Comparison of ENCODE assay signal across 8 cellular contexts in the genomic region with DNA sequence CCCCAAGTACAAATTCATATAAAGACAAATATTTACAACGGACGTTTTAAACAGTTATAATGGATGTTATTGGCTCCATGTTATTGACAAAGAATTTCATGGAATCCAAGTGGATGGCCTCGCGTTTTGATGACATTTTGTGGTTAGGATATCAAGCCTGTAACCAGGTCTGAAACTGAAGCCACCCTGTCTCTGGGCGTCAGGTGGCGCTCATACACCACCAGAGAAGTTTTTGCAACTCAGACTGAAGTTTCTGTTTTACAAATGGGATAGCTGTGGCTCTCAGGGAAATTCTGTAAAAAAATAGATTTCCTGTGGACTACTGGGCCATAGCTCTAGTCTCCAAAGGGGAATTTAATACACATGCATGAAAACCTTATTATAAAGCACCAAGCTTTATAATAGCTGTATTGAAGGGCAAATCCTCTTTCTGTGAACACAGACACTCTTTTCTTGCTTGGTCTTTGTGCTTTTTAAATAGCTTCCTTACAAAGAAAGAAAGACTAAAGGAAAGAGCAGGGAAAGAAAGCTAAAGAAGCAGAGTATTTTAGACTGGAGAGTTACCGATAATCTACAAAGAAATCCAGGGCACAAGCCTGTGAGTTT.
A peak's percentile ranks its signal among the peaks of the same experiment; 100 is the strongest.
DNase-seq lines count a peak whose midpoint lies in the region; ATAC-seq, FAIRE-seq and TF ChIP-seq lines count a peak whose summit lies in the region.

No MANE protein-coding gene starts in this region.

- POLR2A ChIA-PET in HepG2 (lab: Yijun Ruan, JAX): no interaction called here

- CTCF ChIA-PET in HepG2 (lab: Yijun Ruan, JAX; ENCODE audit: low intra/inter-chr PET ratio, low total read pairs): interaction anchor here (0.9 to 2.1 kb wide), 4 partner anchors 203 to 539 kb away, joined by 3 to 13 read pairs (median 4); no protein-coding TSS in a partner anchor

- FAIRE-seq in HepG2 (lab: Jason Lieb, UNC): peak; percentile 60

- intact Hi-C loops in HepG2 (cut with micrococcal nuclease; ENCODE audit: unreplicated experiment): loop anchor here (1.0 to 2.0 kb wide), 3 partner anchors 203 to 538 kb away; no protein-coding TSS in a partner anchor
- intact Hi-C loops in testis (cut with DNase I; ENCODE audit: low total_unique reads): no loop called here

- H3K4me3 ChIP-seq in HepG2 (replicated peaks in 1 of 3; ENCODE audit: insufficient read depth in 1 of 3, low read depth in 2 of 3, low read length in 3 of 3) (no peak overlapping the region), testis (no peak overlapping the region)

- H3K79me2 ChIP-seq in HepG2 (ENCODE audit: insufficient read depth, low read length): no peaks in the 10 kb centered on the region

- H3K4me1 ChIP-seq in HepG2 (ENCODE audit: insufficient read depth, low read length) (no peaks in the 10 kb centered on the region), testis (no peaks in the 10 kb centered on the region)

- peak; percentile 65 for ATAC-seq in HG03457 (IDR thresholded peaks at IDR 0.05; ENCODE audit: unreplicated experiment)
- ATAC-seq in HepG2: peak; percentile 87

- DNase-seq in DMS53 (lab: John Stamatoyannopoulos, UW): peak; percentile 93
- DNase-seq in GM19238 (ENCODE audit: insufficient read length, low spot score): peak; percentile 2
- peak; percentile 64 for DNase-seq in RKO (ENCODE audit: low spot score)
- peak in 35 of 61 donors; percentile 0 to 45 (median 9) for DNase-seq in caudate nucleus (lab: John Stamatoyannopoulos, UW)
- peak; percentile 32 for DNase-seq in HepG2 (ENCODE audit: low spot score)
- peak; percentile 51 for DNase-seq in testis
- no peak for DNase-seq in GOT3 (lab: John Stamatoyannopoulos, UW)

- no peaks in the 10 kb centered on the region for H3K36me3 ChIP-seq in HepG2 (replicated peaks in 1 of 2; ENCODE audit: control insufficient read depth in 1 of 2, insufficient read depth in 2 of 2, low read length in 2 of 2)
- no peaks in the 10 kb centered on the region for H3K36me3 ChIP-seq in testis (ENCODE audit: low read depth, missing control alignments)

- peak; percentile 60 for TF ChIP-seq RAD21 in HepG2 (CRISPR knock-in tag; IDR thresholded peaks at IDR 0.05)

- no peak overlapping the region for H3K4me2 ChIP-seq in HepG2 (ENCODE audit: low read depth, low read length)

- no peak for TF ChIP-seq POLR2A in HepG2 (IDR thresholded peaks at IDR 0.05; ENCODE audit: insufficient read depth in 1 of 2, low read depth in 2 of 2, low read length in 2 of 2)
- TF ChIP-seq POLR2A in testis (IDR thresholded peaks at IDR 0.05): no peak

- no peak overlapping the region for H3K9ac ChIP-seq in HepG2 (ENCODE audit: insufficient read depth, low read depth, low read length)

- H3K27ac ChIP-seq in caudate nucleus (ENCODE audit: low read depth, low read length): no peak overlapping the region
- no peak overlapping the region for H3K27ac ChIP-seq in HepG2 (ENCODE audit: extremely low read length, insufficient read depth, low read length)
- no peak overlapping the region for H3K27ac ChIP-seq in testis

- H4K20me1 ChIP-seq in HepG2 (ENCODE audit: insufficient read depth, low read length): no peaks in the 10 kb centered on the region

- H2AFZ ChIP-seq in HepG2 (ENCODE audit: low read length): no peak overlapping the region

- H3K27me3 ChIP-seq in HepG2 (ENCODE audit: control insufficient read depth in 1 of 2, insufficient read depth in 2 of 2, low read length in 2 of 2) (no peaks in the 10 kb centered on the region), testis (no peaks in the 10 kb centered on the region)

- in situ Hi-C loops in HepG2 (cut with HindIII; ENCODE audit: extremely low pct_ligation_motif_present, low pct_unique_long_range_greater_than_20kb): no loop called here

- no peak for TF ChIP-seq EP300 in HepG2 (IDR thresholded peaks at IDR 0.05; ENCODE audit: low read depth in 2 of 2, low read length in 2 of 2)
- no peak for TF ChIP-seq EP300 in HepG2 (CRISPR knock-in tag; IDR thresholded peaks at IDR 0.05; ENCODE audit: borderline replicate concordance)

- under 1% methylated on average over 7 of the region's 7 CpGs for WGBS in HepG2 (ENCODE audit: low lambda C conversion rate)
- WGBS in testis, 2 donors: 28 to 41% methylated on average over 7 of the region's 7 CpGs

- BruUV-seq in HepG2 (replicated peaks; lab: Mats Ljungman, UMichigan): no TSS peak

- H3K9me3 ChIP-seq in HepG2 (ENCODE audit: low read length): no peaks in the 10 kb centered on the region
- H3K9me3 ChIP-seq in testis: no peaks in the 10 kb centered on the region

- TF ChIP-seq CTCF in HepG2 (CRISPR knock-in tag; IDR thresholded peaks at IDR 0.05): peak; percentile 74
- TF ChIP-seq CTCF in testis (IDR thresholded peaks at IDR 0.05): peak in 2 of 3 experiments; percentile 13 to 27

TF ChIP-seq in HepG2, 621 proteins besides CTCF, POLR2A, EP300 and RAD21:
- no peak for TF ChIP-seq ZNF207 (IDR thresholded peaks at IDR 0.05; ENCODE audit: borderline replicate concordance)
- TF ChIP-seq STAG1 (CRISPR knock-in tag; IDR thresholded peaks at IDR 0.05): peak; percentile 87
- peak; percentile 70 for TF ChIP-seq SMC3 (IDR thresholded peaks at IDR 0.05; ENCODE audit: low read length)
- TF ChIP-seq TOPORS (CRISPR knock-in tag; IDR thresholded peaks at IDR 0.05): no peak
